In genomic region chr7:55517191-55517633, GRCh38 we compare ENCODE assay signal across 8 cellular contexts.
DNase-seq lines count a peak whose midpoint lies in the region; ATAC-seq lines count a peak whose summit lies in the region.

No MANE protein-coding gene starts in this region.

- peak; percentile 59 for ATAC-seq in HG02943 (IDR thresholded peaks at IDR 0.05; ENCODE audit: low read depth, unreplicated experiment)
- peak; percentile 97 to 98 for ATAC-seq in activated CD4-positive, CD25-positive, alpha-beta regulatory T cell treated with anti-CD3 and anti-CD28 coated beads, Interleukin-2, amount 50 U/mL, for 24 hours
- peak; percentile 88 for ATAC-seq in stimulated activated naive CD8-positive, alpha-beta T cell treated with anti-CD3 and anti-CD28 coated beads, Interleukin-15, Interleukin-2, amounts not matched to agents 100 U/mL and 50 U/mL, for 24 hours

- DNase-seq in activated CD8-positive, alpha-beta memory T cell treated with anti-CD3 and anti-CD28 coated beads, Interleukin-2, amount 50 U/mL, for 48 hours, result peak; percentile 76
- DNase-seq in activated CD8-positive, alpha-beta memory T cell treated with anti-CD3 and anti-CD28 coated beads for 24 hours, result no peak
- peak; percentile 53 for DNase-seq in stimulated activated naive CD8-positive, alpha-beta T cell treated with anti-CD3 and anti-CD28 coated beads, Interleukin-15, Interleukin-2, amounts not matched to agents 100 U/mL and 50 U/mL, for 24 hours
- no peak for DNase-seq in hepatic stellate cell (ENCODE audit: low spot score)
- DNase-seq in NCI-H1417 treated with DMSO at 0.1 percent for 48 hours (lab: John Stamatoyannopoulos, UW), result no peak
- no peak for DNase-seq in midbrain (lab: John Stamatoyannopoulos, UW)

Comparison
In these comparisons a context has a peak if more than half of its experiments do, and no peak if none do; other contexts are left out.
1. DNase-seq: peak in activated CD8-positive, alpha-beta memory T cell treated with anti-CD3 and anti-CD28 coated beads, Interleukin-2, amount 50 U/mL, for 48 hours (single experiment) and stimulated activated naive CD8-positive, alpha-beta T cell treated with anti-CD3 and anti-CD28 coated beads, Interleukin-15, Interleukin-2, amounts not matched to agents 100 U/mL and 50 U/mL, for 24 hours (single experiment); none in activated CD8-positive, alpha-beta memory T cell treated with anti-CD3 and anti-CD28 coated beads for 24 hours (single experiment), hepatic stellate cell (single experiment), NCI-H1417 treated with DMSO at 0.1 percent for 48 hours (single experiment) and midbrain (single experiment).
2. Peak in every context shown above with its lines, with median percentiles within 50 percentile points of each other: ATAC-seq.